In genomic region chrX:135170877-135171519, GRCh38 we compare ENCODE assay signal across 1 cellular context.
A peak's percentile ranks its signal among the peaks of the same experiment; 100 is the strongest.
TF ChIP-seq lines count a peak whose summit lies in the region.

Gene CT55, minus strand, starts transcription at chrX:135171398. Its CDS starts 227 bp downstream, at chrX:135171171.

TF ChIP-seq in K562, 482 proteins besides CTCF, POLR2A, EP300 and RAD21 (continued from another document and continues in another):
- TF ChIP-seq ZNF449 (CRISPR knock-in tag; IDR thresholded peaks at IDR 0.05) (no peak), TBP (optimal IDR thresholded peaks at IDR 0.05; ENCODE audit: low read depth, low read length) (peak; percentile 46), ETV5 (CRISPR knock-in tag; IDR thresholded peaks at IDR 0.05; ENCODE audit: low read depth) (0 out of 2 replicates have a peak, but pooled peaks have one; percentile 42), RBFOX2 (IDR thresholded peaks at IDR 0.05; ENCODE audit: low read depth, low read length) (peak; percentile 79), FOXK1 (CRISPR knock-in tag; IDR thresholded peaks at IDR 0.05; ENCODE audit: borderline replicate concordance) (no peak), PHF20 (IDR thresholded peaks at IDR 0.05; ENCODE audit: partially characterized antibody) (peak; percentile 79), MTA3 (IDR thresholded peaks at IDR 0.05; ENCODE audit: borderline replicate concordance) (peak; percentile 45; the same call in 1 of the 2 replicates), E2F1 (CRISPR knock-in tag; IDR thresholded peaks at IDR 0.05) (peak; percentile 41; the same call in 1 of the 2 replicates), SUPT5H (IDR thresholded peaks at IDR 0.05) (peak; percentile 65), TOE1 (IDR thresholded peaks at IDR 0.05; ENCODE audit: borderline replicate concordance) (peak; percentile 20; the same call in 1 of the 2 replicates), TOE1 (CRISPR knock-in tag; IDR thresholded peaks at IDR 0.05; ENCODE audit: borderline replicate concordance, low read depth) (no peak), RBM17 (IDR thresholded peaks at IDR 0.05; ENCODE audit: borderline replicate concordance, low read depth, low read length) (no peak), PHF8 (IDR thresholded peaks at IDR 0.05; ENCODE audit: borderline replicate concordance, low read length) (peak; percentile 60; the same call in 1 of the 2 replicates), SP1 (CRISPR knock-in tag; IDR thresholded peaks at IDR 0.05) (peak; percentile 39; the same call in 1 of the 2 replicates), SPI1 (IDR thresholded peaks at IDR 0.05; ENCODE audit: borderline replicate concordance, low read depth, low read length) (peak; percentile 60; the same call in 1 of the 2 replicates), NCOA1 (IDR thresholded peaks at IDR 0.05; ENCODE audit: low read depth) (no peak), POLR2G (IDR thresholded peaks at IDR 0.05; ENCODE audit: low read depth, low read length) (peak; percentile 72), NR2C1 (IDR thresholded peaks at IDR 0.05) (peak; percentile 72), NR2C1 (tag; IDR thresholded peaks at IDR 0.05) (peak; percentile 84), NR2C2 (CRISPR knock-in tag; IDR thresholded peaks at IDR 0.05) (0 out of 2 replicates have a peak, but pooled peaks have one; percentile 18), NR2C2 (tag; IDR thresholded peaks at IDR 0.05) (peak; percentile 74), EGR1 (conservative IDR thresholded peaks at IDR 0.05) (peak; percentile 88), YY1 (IDR thresholded peaks at IDR 0.05; ENCODE audit: borderline replicate concordance in 1 of 3, control insufficient read depth in 1 of 3, extremely low read depth in 1 of 3, insufficient read depth in 3 of 3, insufficient read length in 1 of 3, insufficient replicate concordance in 2 of 3, low read depth in 1 of 3, low read length in 2 of 3) (peak in 2 of 3 experiments; percentile 21 to 36), MEIS2 (IDR thresholded peaks at IDR 0.05; ENCODE audit: partially characterized antibody) (peak; percentile 63), MAX (CRISPR knock-in tag; IDR thresholded peaks at IDR 0.05) (peak; percentile 79), ZNF184 (CRISPR knock-in tag; IDR thresholded peaks at IDR 0.05) (no peak), POLR2AphosphoS5 (IDR thresholded peaks at IDR 0.05; ENCODE audit: control insufficient read depth, insufficient read depth, low read depth, low read length) (0 out of 2 replicates have a peak, but pooled peaks have one; percentile 21), BHLHE40 (IDR thresholded peaks at IDR 0.05; ENCODE audit: low read length) (peak; percentile 63), RBBP5 (IDR thresholded peaks at IDR 0.05; ENCODE audit: borderline replicate concordance, insufficient read depth, low read length, poor library complexity, severe bottlenecking) (peak; percentile 44), ELF1 (tag; IDR thresholded peaks at IDR 0.05) (peak; percentile 84), ELF2 (CRISPR knock-in tag; IDR thresholded peaks at IDR 0.05) (peak; percentile 79), HMG20B (CRISPR knock-in tag; IDR thresholded peaks at IDR 0.05) (no peak), ZNF124 (CRISPR knock-in tag; IDR thresholded peaks at IDR 0.05) (no peak), PTBP1 (IDR thresholded peaks at IDR 0.05; ENCODE audit: low read depth, low read length) (no peak), SIRT6 (IDR thresholded peaks at IDR 0.05; ENCODE audit: low read depth, low read length) (no peak), GABPA (tag; conservative IDR thresholded peaks at IDR 0.05; ENCODE audit: low read depth) (0 out of 2 replicates have a peak, but pooled peaks have one; percentile 43), PKNOX1 (IDR thresholded peaks at IDR 0.05) (no peak; the same call in 1 of the 2 replicates), ZNF592 (IDR thresholded peaks at IDR 0.05) (peak; percentile 45), CBX2 (IDR thresholded peaks at IDR 0.05; ENCODE audit: insufficient read depth, low read length, poor library complexity, severe bottlenecking) (no peak), HCFC1 (IDR thresholded peaks at IDR 0.05; ENCODE audit: low read depth, low read length) (peak; percentile 49)
- TF ChIP-seq, protein P1, sequence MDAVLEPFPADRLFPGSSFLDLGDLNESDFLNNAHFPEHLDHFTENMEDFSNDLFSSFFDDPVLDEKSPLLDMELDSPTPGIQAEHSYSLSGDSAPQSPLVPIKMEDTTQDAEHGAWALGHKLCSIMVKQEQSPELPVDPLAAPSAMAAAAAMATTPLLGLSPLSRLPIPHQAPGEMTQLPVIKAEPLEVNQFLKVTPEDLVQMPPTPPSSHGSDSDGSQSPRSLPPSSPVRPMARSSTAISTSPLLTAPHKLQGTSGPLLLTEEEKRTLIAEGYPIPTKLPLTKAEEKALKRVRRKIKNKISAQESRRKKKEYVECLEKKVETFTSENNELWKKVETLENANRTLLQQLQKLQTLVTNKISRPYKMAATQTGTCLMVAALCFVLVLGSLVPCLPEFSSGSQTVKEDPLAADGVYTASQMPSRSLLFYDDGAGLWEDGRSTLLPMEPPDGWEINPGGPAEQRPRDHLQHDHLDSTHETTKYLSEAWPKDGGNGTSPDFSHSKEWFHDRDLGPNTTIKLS (IDR thresholded peaks at IDR 0.05; ENCODE audit: borderline replicate concordance, low read depth), result peak; percentile 43; the same call in 1 of the 2 replicates
- TF ChIP-seq, protein P2, sequence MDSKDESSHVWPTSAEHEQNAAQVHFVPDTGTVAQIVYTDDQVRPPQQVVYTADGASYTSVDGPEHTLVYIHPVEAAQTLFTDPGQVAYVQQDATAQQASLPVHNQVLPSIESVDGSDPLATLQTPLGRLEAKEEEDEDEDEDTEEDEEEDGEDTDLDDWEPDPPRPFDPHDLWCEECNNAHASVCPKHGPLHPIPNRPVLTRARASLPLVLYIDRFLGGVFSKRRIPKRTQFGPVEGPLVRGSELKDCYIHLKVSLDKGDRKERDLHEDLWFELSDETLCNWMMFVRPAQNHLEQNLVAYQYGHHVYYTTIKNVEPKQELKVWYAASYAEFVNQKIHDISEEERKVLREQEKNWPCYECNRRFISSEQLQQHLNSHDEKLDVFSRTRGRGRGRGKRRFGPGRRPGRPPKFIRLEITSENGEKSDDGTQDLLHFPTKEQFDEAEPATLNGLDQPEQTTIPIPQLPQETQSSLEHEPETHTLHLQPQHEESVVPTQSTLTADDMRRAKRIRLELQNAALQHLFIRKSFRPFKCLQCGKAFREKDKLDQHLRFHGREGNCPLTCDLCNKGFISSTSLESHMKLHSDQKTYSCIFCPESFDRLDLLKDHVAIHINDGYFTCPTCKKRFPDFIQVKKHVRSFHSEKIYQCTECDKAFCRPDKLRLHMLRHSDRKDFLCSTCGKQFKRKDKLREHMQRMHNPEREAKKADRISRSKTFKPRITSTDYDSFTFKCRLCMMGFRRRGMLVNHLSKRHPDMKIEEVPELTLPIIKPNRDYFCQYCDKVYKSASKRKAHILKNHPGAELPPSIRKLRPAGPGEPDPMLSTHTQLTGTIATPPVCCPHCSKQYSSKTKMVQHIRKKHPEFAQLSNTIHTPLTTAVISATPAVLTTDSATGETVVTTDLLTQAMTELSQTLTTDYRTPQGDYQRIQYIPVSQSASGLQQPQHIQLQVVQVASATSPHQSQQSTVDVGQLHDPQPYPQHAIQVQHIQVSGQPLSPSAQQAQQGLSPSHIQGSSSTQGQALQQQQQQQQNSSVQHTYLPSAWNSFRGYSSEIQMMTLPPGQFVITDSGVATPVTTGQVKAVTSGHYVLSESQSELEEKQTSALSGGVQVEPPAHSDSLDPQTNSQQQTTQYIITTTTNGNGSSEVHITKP (IDR thresholded peaks at IDR 0.05; ENCODE audit: partially characterized antibody), result no peak
- TF ChIP-seq, protein P3, sequence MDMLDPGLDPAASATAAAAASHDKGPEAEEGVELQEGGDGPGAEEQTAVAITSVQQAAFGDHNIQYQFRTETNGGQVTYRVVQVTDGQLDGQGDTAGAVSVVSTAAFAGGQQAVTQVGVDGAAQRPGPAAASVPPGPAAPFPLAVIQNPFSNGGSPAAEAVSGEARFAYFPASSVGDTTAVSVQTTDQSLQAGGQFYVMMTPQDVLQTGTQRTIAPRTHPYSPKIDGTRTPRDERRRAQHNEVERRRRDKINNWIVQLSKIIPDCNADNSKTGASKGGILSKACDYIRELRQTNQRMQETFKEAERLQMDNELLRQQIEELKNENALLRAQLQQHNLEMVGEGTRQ (CRISPR knock-in tag; IDR thresholded peaks at IDR 0.05), result 0 out of 2 replicates have a peak, but pooled peaks have one; percentile 15
- TF ChIP-seq, protein P4, sequence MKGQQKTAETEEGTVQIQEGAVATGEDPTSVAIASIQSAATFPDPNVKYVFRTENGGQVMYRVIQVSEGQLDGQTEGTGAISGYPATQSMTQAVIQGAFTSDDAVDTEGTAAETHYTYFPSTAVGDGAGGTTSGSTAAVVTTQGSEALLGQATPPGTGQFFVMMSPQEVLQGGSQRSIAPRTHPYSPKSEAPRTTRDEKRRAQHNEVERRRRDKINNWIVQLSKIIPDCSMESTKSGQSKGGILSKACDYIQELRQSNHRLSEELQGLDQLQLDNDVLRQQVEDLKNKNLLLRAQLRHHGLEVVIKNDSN (CRISPR knock-in tag; IDR thresholded peaks at IDR 0.05), result peak; percentile 42; the same call in 1 of the 2 replicates
- TF ChIP-seq, protein P5, sequence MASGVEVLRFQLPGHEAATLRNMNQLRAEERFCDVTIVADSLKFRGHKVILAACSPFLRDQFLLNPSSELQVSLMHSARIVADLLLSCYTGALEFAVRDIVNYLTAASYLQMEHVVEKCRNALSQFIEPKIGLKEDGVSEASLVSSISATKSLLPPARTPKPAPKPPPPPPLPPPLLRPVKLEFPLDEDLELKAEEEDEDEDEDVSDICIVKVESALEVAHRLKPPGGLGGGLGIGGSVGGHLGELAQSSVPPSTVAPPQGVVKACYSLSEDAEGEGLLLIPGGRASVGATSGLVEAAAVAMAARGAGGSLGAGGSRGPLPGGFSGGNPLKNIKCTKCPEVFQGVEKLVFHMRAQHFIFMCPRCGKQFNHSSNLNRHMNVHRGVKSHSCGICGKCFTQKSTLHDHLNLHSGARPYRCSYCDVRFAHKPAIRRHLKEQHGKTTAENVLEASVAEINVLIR (CRISPR knock-in tag; IDR thresholded peaks at IDR 0.05), result no peak
- TF ChIP-seq, protein P6, sequence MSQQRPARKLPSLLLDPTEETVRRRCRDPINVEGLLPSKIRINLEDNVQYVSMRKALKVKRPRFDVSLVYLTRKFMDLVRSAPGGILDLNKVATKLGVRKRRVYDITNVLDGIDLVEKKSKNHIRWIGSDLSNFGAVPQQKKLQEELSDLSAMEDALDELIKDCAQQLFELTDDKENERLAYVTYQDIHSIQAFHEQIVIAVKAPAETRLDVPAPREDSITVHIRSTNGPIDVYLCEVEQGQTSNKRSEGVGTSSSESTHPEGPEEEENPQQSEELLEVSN (IDR thresholded peaks at IDR 0.05; ENCODE audit: borderline replicate concordance in 1 of 2, extremely low read depth in 1 of 2, insufficient read depth in 1 of 2, insufficient read length in 1 of 2, low read depth in 1 of 2, low read length in 1 of 2, poor library complexity in 1 of 2, severe bottlenecking in 1 of 2), result peak; percentile 70 to 85
